ENCODE assay signal across 8 cellular contexts in the genomic region with DNA sequence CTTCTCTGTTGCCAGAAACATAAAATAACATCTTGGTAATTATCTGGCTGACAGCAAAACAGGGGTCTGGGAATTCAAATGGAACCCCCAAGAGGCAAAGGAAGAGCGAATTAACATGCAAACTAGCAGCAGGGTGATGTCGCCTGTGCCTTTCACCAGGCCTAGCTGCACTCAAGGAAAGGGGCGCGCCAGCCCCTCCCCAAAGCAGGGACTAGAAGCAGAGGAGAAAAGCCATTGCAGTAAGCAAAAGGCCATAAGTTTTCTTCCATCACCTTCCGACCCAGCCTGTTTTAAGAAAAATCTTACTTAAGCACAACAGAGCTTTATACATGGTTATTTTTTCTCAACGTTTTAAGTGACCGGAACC. TPM values are rescaled to one million over a fixed set of nuclear protein-coding genes. Genes with fewer than 3 reads are reported as not detected.
DNase-seq lines count a peak whose midpoint lies in the region; ATAC-seq, FAIRE-seq and TF ChIP-seq lines count a peak whose summit lies in the region.

No MANE protein-coding gene starts in this region.

- no peak for DNase-seq in activated CD4-positive, alpha-beta T cell treated with anti-CD3 and anti-CD28 coated beads, Interleukin-2, amount 10 ng/mL, durations not matched to agents 24 days and 14 days
- no peak for DNase-seq in activated CD4-positive, alpha-beta T cell treated with anti-CD3 and anti-CD28 coated beads for 1 hour
- DNase-seq in fibroblast of the aortic adventitia (ENCODE audit: low read depth) = no peak
- DNase-seq in skeletal muscle cell (ENCODE audit: low read depth) = no peak
- DNase-seq in urothelium cell line (ENCODE audit: low spot score) = no peak
- no peak for DNase-seq in H54 (ENCODE audit: insufficient read length, low spot score)

- no peaks in the 10 kb centered on the region for H3K9me3 Mint-ChIP-seq in activated CD4-positive, alpha-beta T cell treated with anti-CD3 and anti-CD28 coated beads, Interleukin-2, amount 10 ng/mL, durations not matched to agents 24 days and 14 days

- no peak for TF ChIP-seq POLR2A in H54 (IDR thresholded peaks at IDR 0.05; ENCODE audit: low read depth, low read length)

- peaks cover 29% of the 10 kb centered on the region for H3K4me1 Mint-ChIP-seq in activated CD4-positive, alpha-beta T cell treated with anti-CD3 and anti-CD28 coated beads, Interleukin-2, amount 10 ng/mL, durations not matched to agents 24 days and 14 days

- ATAC-seq in HG02798 (IDR thresholded peaks at IDR 0.05; ENCODE audit: poor library complexity, unreplicated experiment) = peak; percentile 10

- H3K4me3 ChIP-seq in SU-DHL-6 (ENCODE audit: insufficient read depth, low read length, poor library complexity, severe bottlenecking) = peak overlapping the region; percentile 75
- H3K4me3 ChIP-seq in fibroblast of the aortic adventitia (ENCODE audit: low read depth, low read length) = peak overlapping the region; percentile 99
- H3K4me3 ChIP-seq in skeletal muscle cell (ENCODE audit: low read depth, low read length) = peak overlapping the region; percentile 88

- peaks cover 7% of the 10 kb centered on the region; the same call in 1 of the 2 replicates for H4K20me1 ChIP-seq in SU-DHL-6 (ENCODE audit: low read depth, low read length)

- no peaks in the 10 kb centered on the region for H3K27me3 ChIP-seq in SU-DHL-6 (ENCODE audit: low read length)

- H3K9me2 ChIP-seq in SU-DHL-6 (replicated peaks; ENCODE audit: insufficient read depth, low read length) = no peaks in the 10 kb centered on the region

- peak overlapping the region; percentile 57 for H2AFZ ChIP-seq in SU-DHL-6 (ENCODE audit: low read depth, low read length, severe bottlenecking)

- H3K36me3 Mint-ChIP-seq in activated CD4-positive, alpha-beta T cell treated with anti-CD3 and anti-CD28 coated beads, Interleukin-2, amount 10 ng/mL, durations not matched to agents 24 days and 14 days (ENCODE audit: low read depth) = peaks cover 27% of the 10 kb centered on the region

- peaks cover 4% of the 10 kb centered on the region; the same call in 1 of the 2 replicates for H3F3A ChIP-seq in SU-DHL-6 (ENCODE audit: insufficient read depth)

- FAIRE-seq in urothelium cell line (lab: Jason Lieb, UNC) (no peak), H54 (lab: Jason Lieb, UNC) (no peak)

- TF ChIP-seq CTCF in SU-DHL-6 (IDR thresholded peaks at IDR 0.05; ENCODE audit: insufficient read depth, low read length, poor library complexity, severe bottlenecking) (no peak), fibroblast of the aortic adventitia (IDR thresholded peaks at IDR 0.05; ENCODE audit: insufficient read depth, low read length) (no peak)

- peak overlapping the region; percentile 100 for H3K4me3 Mint-ChIP-seq in activated CD4-positive, alpha-beta T cell treated with anti-CD3 and anti-CD28 coated beads, Interleukin-2, amount 10 ng/mL, durations not matched to agents 24 days and 14 days

- H3K27ac ChIP-seq in SU-DHL-6 (ENCODE audit: low read depth, low read length) = peak overlapping the region; percentile 85

- peaks cover 17% of the 10 kb centered on the region; the same call in 1 of the 2 replicates for H3K36me3 ChIP-seq in SU-DHL-6 (ENCODE audit: low read length)

- peak overlapping the region; percentile 80 for H3K4me2 ChIP-seq in SU-DHL-6 (ENCODE audit: low read depth, low read length, poor library complexity, severe bottlenecking)

- intact Hi-C loops in activated CD4-positive, alpha-beta T cell treated with anti-CD3 and anti-CD28 coated beads, Interleukin-2, amount 10 ng/mL, durations not matched to agents 24 days and 14 days (cut with micrococcal nuclease) = loop anchor here (1.0 to 10.0 kb wide), 10 partner anchors 47 to 1139 kb away; a partner anchor contains a TSS

- H3K9ac ChIP-seq in SU-DHL-6 (ENCODE audit: low read length) = peak overlapping the region; percentile 74

- H3K79me2 ChIP-seq in SU-DHL-6 (ENCODE audit: insufficient read depth, low read length) = peaks cover 52% of the 10 kb centered on the region

- H3K27ac Mint-ChIP-seq in activated CD4-positive, alpha-beta T cell treated with anti-CD3 and anti-CD28 coated beads, Interleukin-2, amount 10 ng/mL, durations not matched to agents 24 days and 14 days = peak overlapping the region; percentile 100

- no peaks in the 10 kb centered on the region for H3K9me3 ChIP-seq in SU-DHL-6 (ENCODE audit: insufficient read depth, low read length)

- H3K27me3 Mint-ChIP-seq in activated CD4-positive, alpha-beta T cell treated with anti-CD3 and anti-CD28 coated beads, Interleukin-2, amount 10 ng/mL, durations not matched to agents 24 days and 14 days = peaks cover 7% of the 10 kb centered on the region

RNA-seq across cellular contexts. Expression of a gene that starts 0.5 kb away (rescaled TPM):
- 20.8 and 21.3 TPM in 2 replicates for total RNA-seq in activated CD4-positive, alpha-beta T cell treated with anti-CD3 and anti-CD28 coated beads, Interleukin-2, amount 10 ng/mL, durations not matched to agents 24 days and 14 days
- total RNA-seq in fibroblast of the aortic adventitia (ENCODE audit: low replicate concordance) = 2.9 and 14.7 TPM in 2 replicates
